13 cellular contexts compared by ENCODE assay signal in genomic region chr3:149934524-149934923, GRCh38. TPM values are rescaled to one million over a fixed set of nuclear protein-coding genes. Genes with fewer than 3 reads are reported as not detected.
A peak's percentile ranks its signal among the peaks of the same experiment; 100 is the strongest.
DNase-seq lines count a peak whose midpoint lies in the region; ATAC-seq and TF ChIP-seq lines count a peak whose summit lies in the region.
"Had no signal": no experiment of that assay in that cellular context is flagged by ENCODE, and none has a peak within 500 bp of the region (broad histone marks: within the 10 kb centered on the region; RNA-seq: fewer than 3 reads in every experiment).

No MANE protein-coding gene starts in this region.

- peak overlapping the region; percentile 62 for H3K27ac Mint-ChIP-seq in osteocyte (ENCODE audit: unreplicated experiment)
- H3K27ac Mint-ChIP-seq in stimulated activated naive CD8-positive, alpha-beta T cell treated with anti-CD3 and anti-CD28 coated beads, Interleukin-15, amount 100 ng/mL, for 72 hours = peak overlapping the region in 1 of 2 donors; percentile 90
- H3K27ac Mint-ChIP-seq: activated naive CD8-positive, alpha-beta T cell treated with anti-CD3 and anti-CD28 coated beads, Interleukin-2, amount 10 ng/mL, durations not matched to agents 7 days and 5 days; effector memory CD8-positive, alpha-beta T cell had no signal

- DNase-seq in BJ (ENCODE audit: low read depth) (peak; percentile 46), OCI-M1 (lab: John Stamatoyannopoulos, UW) (peak; percentile 3), fibroblast of peridontal ligament (ENCODE audit: extremely low read depth) (peak; percentile 91), osteocyte (ENCODE audit: extremely low spot score, unreplicated experiment) (no peak), NCI-H1048 (lab: John Stamatoyannopoulos, UW) (no peak)
- no peak for DNase-seq in stimulated activated naive CD8-positive, alpha-beta T cell treated with anti-CD3 and anti-CD28 coated beads, Interleukin-15, amount 100 ng/mL, for 72 hours
- DNase-seq: activated naive CD8-positive, alpha-beta T cell treated with anti-CD3 and anti-CD28 coated beads, Interleukin-2, amount 10 ng/mL, durations not matched to agents 7 days and 5 days; CD4-positive, alpha-beta memory T cell; effector memory CD8-positive, alpha-beta T cell; natural killer cell; NCI-H2029 had no signal

- H3K27me3 Mint-ChIP-seq in osteocyte (ENCODE audit: unreplicated experiment) = no peaks in the 10 kb centered on the region
- H3K27me3 Mint-ChIP-seq in stimulated activated naive CD8-positive, alpha-beta T cell treated with anti-CD3 and anti-CD28 coated beads, Interleukin-15, amount 100 ng/mL, for 72 hours = no peaks in the 10 kb centered on the region
- H3K27me3 Mint-ChIP-seq: activated naive CD8-positive, alpha-beta T cell treated with anti-CD3 and anti-CD28 coated beads, Interleukin-2, amount 10 ng/mL, durations not matched to agents 7 days and 5 days; CD4-positive, alpha-beta memory T cell; effector memory CD8-positive, alpha-beta T cell had no signal

- POLR2A ChIA-PET in BJ (lab: Charles Lee) = interaction anchor here (0.7 kb wide), 1 partner anchor 289 kb away, joined by 5 read pairs; no protein-coding TSS in a partner anchor

- TF ChIP-seq CTCF in BJ (IDR thresholded peaks at IDR 0.05; ENCODE audit: insufficient read depth, low read depth, low read length) (no peak), osteocyte (IDR thresholded peaks at IDR 0.05) (no peak)

- H3K27me3 ChIP-seq in BJ (ENCODE audit: control insufficient read depth, insufficient read depth, low read length) = no peaks in the 10 kb centered on the region

- H3K4me3 ChIP-seq in BJ (ENCODE audit: low read depth, low read length) = no peak overlapping the region

- peaks cover 11% of the 10 kb centered on the region for H3K9me3 Mint-ChIP-seq in osteocyte (ENCODE audit: unreplicated experiment)
- H3K9me3 Mint-ChIP-seq in stimulated activated naive CD8-positive, alpha-beta T cell treated with anti-CD3 and anti-CD28 coated beads, Interleukin-15, amount 100 ng/mL, for 72 hours = peaks cover 0 to 12% of the 10 kb centered on the region in 2 donors
- H3K9me3 Mint-ChIP-seq: CD4-positive, alpha-beta memory T cell; effector memory CD8-positive, alpha-beta T cell; natural killer cell had no signal

- no peak overlapping the region for H3K4me3 Mint-ChIP-seq in osteocyte (ENCODE audit: unreplicated experiment)
- no peak overlapping the region for H3K4me3 Mint-ChIP-seq in stimulated activated naive CD8-positive, alpha-beta T cell treated with anti-CD3 and anti-CD28 coated beads, Interleukin-15, amount 100 ng/mL, for 72 hours
- H3K4me3 Mint-ChIP-seq: activated naive CD8-positive, alpha-beta T cell treated with anti-CD3 and anti-CD28 coated beads, Interleukin-2, amount 10 ng/mL, durations not matched to agents 7 days and 5 days; CD4-positive, alpha-beta memory T cell; effector memory CD8-positive, alpha-beta T cell; natural killer cell had no signal

- H3K4me1 Mint-ChIP-seq in osteocyte (ENCODE audit: unreplicated experiment) = peaks cover 35% of the 10 kb centered on the region
- H3K4me1 Mint-ChIP-seq in stimulated activated naive CD8-positive, alpha-beta T cell treated with anti-CD3 and anti-CD28 coated beads, Interleukin-15, amount 100 ng/mL, for 72 hours = peaks cover 20% of the 10 kb centered on the region

- peaks cover 47% of the 10 kb centered on the region for H3K36me3 Mint-ChIP-seq in osteocyte (ENCODE audit: unreplicated experiment)
- H3K36me3 Mint-ChIP-seq: natural killer cell had no signal

- ATAC-seq in esophagus mucosa = no peak
- ATAC-seq in GM19452 (IDR thresholded peaks at IDR 0.05; ENCODE audit: unreplicated experiment) = no peak
- no peak for ATAC-seq in stimulated activated naive CD8-positive, alpha-beta T cell treated with anti-CD3 and anti-CD28 coated beads, Interleukin-15, amount 100 ng/mL, for 72 hours
- ATAC-seq: effector memory CD8-positive, alpha-beta T cell; natural killer cell had no signal

- H3K36me3 ChIP-seq in BJ (ENCODE audit: control insufficient read depth, insufficient read depth, low read length) = no peaks in the 10 kb centered on the region

- CTCF ChIA-PET in BJ (lab: Yijun Ruan, JAX) = interaction anchor here (0.8 to 4.6 kb wide), 3 partner anchors 55 to 286 kb away, joined by 3 to 28 read pairs (median 4); no protein-coding TSS in a partner anchor

RNA-seq across cellular contexts. Expression of gene PFN2, which starts 36.2 kb away (rescaled TPM):
- polyA plus RNA-seq in BJ (2011; rRNA removed) = 195 and 307 TPM in 2 replicates
- 56.8 and 63.1 TPM in 2 replicates for polyA minus RNA-seq in BJ (2011; rRNA and poly(A)+ RNA removed)
- total RNA-seq in osteocyte (429 and 447 TPM in 2 replicates), esophagus mucosa (51.0 TPM)

Comparison
In these comparisons a context has a peak if more than half of its experiments do, and no peak if none do; other contexts are left out.
1. DNase-seq: peak in BJ (single experiment), OCI-M1 (single experiment) and fibroblast of peridontal ligament (single experiment); none in osteocyte (single experiment), NCI-H1048 (single experiment) and stimulated activated naive CD8-positive, alpha-beta T cell treated with anti-CD3 and anti-CD28 coated beads, Interleukin-15, amount 100 ng/mL, for 72 hours (0 of 2).